In genomic region chr3:127666684-127667083, GRCh38 we compare ENCODE assay signal across 14 cellular contexts. TPM values are rescaled to one million over a fixed set of nuclear protein-coding genes. Genes with fewer than 3 reads are reported as not detected.
DNase-seq lines count a peak whose midpoint lies in the region; TF ChIP-seq lines count a peak whose summit lies in the region.
"Had no signal": no experiment of that assay in that cellular context is flagged by ENCODE, and none has a peak within 500 bp of the region (broad histone marks: within the 10 kb centered on the region; RNA-seq: fewer than 3 reads in every experiment).

No MANE protein-coding gene starts in this region.

- H3K4me3 ChIP-seq in dorsolateral prefrontal cortex (no peak overlapping the region), Caco-2 (ENCODE audit: low read depth, low read length) (no peak overlapping the region)

- intact Hi-C loops in dorsolateral prefrontal cortex (cut with DNase I) = loop anchor here in 1 of 2 donors (10.0 kb wide), 1 partner anchor 288 kb away; no protein-coding TSS in a partner anchor
- intact Hi-C loops in Caco-2 (cut with micrococcal nuclease; ENCODE audit: unreplicated experiment) = no loop called here

- no peaks in the 10 kb centered on the region for H3K9me3 ChIP-seq in Caco-2

- CTCF ChIA-PET in Caco-2 (lab: Charles Lee) = no interaction called here

- BruUV-seq in Caco-2 (replicated peaks; lab: Mats Ljungman, UMichigan) = no TSS peak

- TF ChIP-seq CTCF in dorsolateral prefrontal cortex (IDR thresholded peaks at IDR 0.05 in 54 of 56, conservative IDR thresholded peaks at IDR 0.05 in 2 of 56; ENCODE audit: low read depth in 1 of 56, partially characterized antibody in 56 of 56) (no peak), osteocyte (IDR thresholded peaks at IDR 0.05) (no peak), Caco-2 (IDR thresholded peaks at IDR 0.05; ENCODE audit: insufficient read depth in 1 of 2, low read depth in 1 of 2, low read length in 1 of 2, severe bottlenecking in 1 of 2, unreplicated experiment in 1 of 2) (no peak)

- H3K4me1 Mint-ChIP-seq in osteocyte (ENCODE audit: unreplicated experiment) (peaks cover 17% of the 10 kb centered on the region), Caco-2 (ENCODE audit: low read depth, unreplicated experiment) (no peaks in the 10 kb centered on the region)

- no peaks in the 10 kb centered on the region for H3K4me1 ChIP-seq in Caco-2

- H3K4me3 Mint-ChIP-seq in osteocyte (ENCODE audit: unreplicated experiment) (no peak overlapping the region), Caco-2 (ENCODE audit: unreplicated experiment) (no peak overlapping the region)
- H3K4me3 Mint-ChIP-seq: CD14-positive monocyte; CD8-positive, alpha-beta T cell; HFFc6 had no signal

- no peaks in the 10 kb centered on the region for H3K36me3 ChIP-seq in Caco-2 (ENCODE audit: control insufficient read depth, insufficient read depth, low read length)

- no peaks in the 10 kb centered on the region for H3K36me3 Mint-ChIP-seq in osteocyte (ENCODE audit: unreplicated experiment)
- H3K36me3 Mint-ChIP-seq in Caco-2 (ENCODE audit: insufficient read depth, unreplicated experiment) = peaks cover 3% of the 10 kb centered on the region
- H3K36me3 Mint-ChIP-seq: CD14-positive monocyte; CD8-positive, alpha-beta T cell had no signal

- H3K27me3 Mint-ChIP-seq in osteocyte (ENCODE audit: unreplicated experiment) = no peaks in the 10 kb centered on the region
- no peaks in the 10 kb centered on the region for H3K27me3 Mint-ChIP-seq in Caco-2 (ENCODE audit: insufficient read depth, unreplicated experiment)

- H3K9me3 Mint-ChIP-seq in osteocyte (ENCODE audit: unreplicated experiment) (no peaks in the 10 kb centered on the region), Caco-2 (ENCODE audit: unreplicated experiment) (no peaks in the 10 kb centered on the region)
- H3K9me3 Mint-ChIP-seq: CD14-positive monocyte; CD8-positive, alpha-beta T cell; HFFc6 had no signal

- H3K27ac Mint-ChIP-seq in osteocyte (ENCODE audit: unreplicated experiment) = no peak overlapping the region
- no peak overlapping the region for H3K27ac Mint-ChIP-seq in Caco-2 (ENCODE audit: unreplicated experiment)
- H3K27ac Mint-ChIP-seq: CD8-positive, alpha-beta T cell; HFFc6 had no signal

- DNase-seq in Ammon's horn (ENCODE audit: low spot score) (peak; percentile 39), dorsolateral prefrontal cortex (peak in 1 of 10 donors; percentile 18), osteocyte (ENCODE audit: extremely low spot score, unreplicated experiment) (peak; percentile 23), NCI-H1417 treated with DMSO at 0.1 percent for 48 hours (lab: John Stamatoyannopoulos, UW) (no peak), iPS-NIHi11 (ENCODE audit: low spot score) (no peak), Caco-2 (no peak)
- DNase-seq: CD8-positive, alpha-beta T cell; COR-L47; DND-41; GF-D8; HCEC 1CT; HFFc6 had no signal

- no peaks in the 10 kb centered on the region for H3K27me3 ChIP-seq in dorsolateral prefrontal cortex
- no peaks in the 10 kb centered on the region for H3K27me3 ChIP-seq in Caco-2 (replicated peaks; ENCODE audit: control insufficient read depth, insufficient read depth, low read length)

- POLR2A ChIA-PET in Caco-2 (lab: Charles Lee) = no interaction called here

- H3K27ac ChIP-seq in angular gyrus (ENCODE audit: low read depth, low read length) (peak overlapping the region; percentile 32), dorsolateral prefrontal cortex (peak overlapping the region in 46 of 59 donors; percentile 2 to 93 (median 55))

RNA-seq across cellular contexts. Expression of gene ABTB1, which starts 6.1 kb away (rescaled TPM):
- total RNA-seq in dorsolateral prefrontal cortex (100 to 1,000 TPM in 24 of 120 experiments, 10 to 100 TPM in 96; 63.6 to 129 (median 87.7) TPM), osteocyte (69.8 and 73.4 TPM in 2 replicates), Caco-2 (2022) (6.2 TPM in 2 replicates)

RNA-seq across cellular contexts. Expression of gene PODXL2, which starts 37.7 kb away (rescaled TPM):
- total RNA-seq in dorsolateral prefrontal cortex = 100 to 1,000 TPM in 15 of 120 experiments, 10 to 100 TPM in 105; 40.0 to 112 (median 81.7) TPM
- 5.7 and 5.9 TPM in 2 replicates for total RNA-seq in osteocyte
- total RNA-seq in Caco-2 (2022) = 39.1 and 43.0 TPM in 2 replicates

Comparison
In these comparisons a context has a peak if more than half of its experiments do, and no peak if none do; other contexts are left out.
1. DNase-seq: peak in Ammon's horn (single experiment) and osteocyte (single experiment); none in NCI-H1417 treated with DMSO at 0.1 percent for 48 hours (single experiment), iPS-NIHi11 (single experiment) and Caco-2 (0 of 2).